In the genomic region with DNA sequence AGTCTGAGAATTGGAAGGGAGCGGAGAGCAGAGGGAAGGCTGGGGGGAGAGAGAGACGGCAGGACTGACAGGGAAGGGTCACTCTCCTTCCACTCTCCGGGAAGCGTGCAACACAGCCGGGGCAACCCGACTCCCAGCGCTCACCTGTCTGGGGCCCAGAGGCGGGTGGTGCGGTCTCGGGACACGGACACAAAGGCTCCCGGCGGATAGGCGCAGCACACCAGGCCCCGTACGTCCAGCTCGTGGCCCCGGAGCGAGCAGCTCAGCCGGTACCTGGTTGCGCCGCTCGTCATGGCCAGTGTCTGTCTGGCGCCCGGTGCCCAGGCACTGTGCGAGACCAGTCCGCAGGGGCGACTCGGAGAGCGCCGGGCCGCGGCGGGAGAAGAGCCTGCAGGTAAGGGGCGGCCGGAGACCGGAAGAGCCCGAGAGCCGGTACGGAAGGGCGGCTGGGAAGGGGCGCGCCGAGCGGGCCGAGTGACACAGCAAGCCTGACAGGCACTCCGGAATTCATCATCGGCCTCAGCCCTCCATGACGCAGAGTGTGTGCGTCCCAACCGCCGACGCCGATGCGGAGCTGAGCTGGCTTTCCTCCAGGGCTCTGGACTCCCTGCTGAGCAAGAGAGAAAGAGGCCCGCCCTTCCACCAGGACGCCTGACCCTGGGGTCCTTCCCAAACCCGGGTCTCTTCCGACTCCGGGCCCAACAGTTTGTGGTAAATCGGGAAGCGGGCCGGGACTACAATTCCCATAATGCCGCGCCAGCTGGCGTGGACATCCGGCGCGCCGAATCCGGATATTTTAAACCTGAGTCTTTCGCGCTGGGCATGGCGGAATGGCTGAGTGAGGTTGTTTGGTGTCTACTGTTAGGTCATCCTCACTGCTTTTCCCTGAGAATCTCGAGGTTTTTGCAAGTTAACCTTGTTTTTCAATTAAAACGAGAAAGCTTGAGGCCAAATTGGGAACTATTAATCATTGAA, we compare ENCODE assay signal across 8 cellular contexts. TPM values are rescaled to one million over a fixed set of nuclear protein-coding genes. Genes with fewer than 3 reads are reported as not detected.
DNase-seq lines count a peak whose midpoint lies in the region; ATAC-seq, FAIRE-seq and TF ChIP-seq lines count a peak whose summit lies in the region.

A gene (minus strand): TSS at position 490 of the 975 bp plus-strand sequence. CDS start 197 bp downstream, at position 293.

- intact Hi-C loops in right lobe of liver (cut with DNase I): loop anchor here in 1 of 2 donors (10.0 kb wide), 1 partner anchor 52 kb away; a partner anchor contains a TSS

- H3K4me1 ChIP-seq in right lobe of liver: peaks cover 0 to 15% (median 3%) of the 10 kb centered on the region in 4 donors

- peak within 1 kb of the TSS; percentile 99 for H3K4me3 ChIP-seq in BJ (ENCODE audit: low read depth, low read length)
- peak within 1 kb of the TSS; percentile 85 to 94 (median 93) for H3K4me3 ChIP-seq in right lobe of liver

- TF ChIP-seq CTCF in BJ (IDR thresholded peaks at IDR 0.05; ENCODE audit: insufficient read depth, low read depth, low read length) (no peak), right lobe of liver (IDR thresholded peaks at IDR 0.05) (peak in 2 of 4 donors; percentile 5 to 18)

- POLR2A ChIA-PET in BJ (lab: Charles Lee): interaction anchor here (0.9 to 1.8 kb wide), 2 partner anchors 9 to 55 kb away, joined by 3 to 7 read pairs; a partner anchor contains a TSS

- peak; percentile 78 for TF ChIP-seq POLR2A in right lobe of liver (IDR thresholded peaks at IDR 0.05)

- DNase-seq in BJ (ENCODE audit: low read depth) (peak; percentile 50), GM19239 (ENCODE audit: insufficient read length, low spot score) (peak; percentile 68), NCI-H524 treated with DMSO at 0.1 percent for 48 hours (lab: John Stamatoyannopoulos, UW) (peak; percentile 31), dermis microvascular lymphatic vessel endothelial cell (ENCODE audit: low read depth in 2 of 2) (peak; percentile 86 to 95), right lobe of liver (peak; percentile 92 to 95 (median 93))
- peak; percentile 83 to 86 for DNase-seq in activated CD4-positive, alpha-beta T cell treated with anti-CD3 and anti-CD28 coated beads, Interleukin-2, amount 50 U/mL, for 48 hours
- DNase-seq in stimulated activated CD4-positive, alpha-beta T cell treated with anti-CD3 and anti-CD28 coated beads, Interleukin-4, amount 100 ng/mL, for 4 hours: peak; percentile 80 to 82

- H3K36me3 ChIP-seq in BJ (ENCODE audit: control insufficient read depth, insufficient read depth, low read length) (no peaks in the 10 kb centered on the region), right lobe of liver (no peaks in the 10 kb centered on the region)

- CTCF ChIA-PET in BJ (lab: Yijun Ruan, JAX): no interaction called here

- WGBS in right lobe of liver (ENCODE audit: insufficient coverage, low coverage, low lambda C conversion rate, missing lambda C conversion rate): under 1% methylated on average over 17 of the region's 76 CpGs

- FAIRE-seq in GM19239 (lab: Jason Lieb, UNC): peak; percentile 89

- peak within 1 kb of the TSS; percentile 92 to 98 (median 97) for H3K27ac ChIP-seq in right lobe of liver

- no peaks in the 10 kb centered on the region for H3K9me3 ChIP-seq in right lobe of liver

- ATAC-seq in HG03457 (IDR thresholded peaks at IDR 0.05; ENCODE audit: unreplicated experiment) (peak; percentile 99), right lobe of liver (peak; percentile 98 to 99 (median 98))

- H3K27me3 ChIP-seq in BJ (ENCODE audit: control insufficient read depth, insufficient read depth, low read length) (no peaks in the 10 kb centered on the region), right lobe of liver (no peaks in the 10 kb centered on the region)

RNA-seq across cellular contexts. Expression of the gene that starts here (rescaled TPM):
- polyA plus RNA-seq in BJ (2011; rRNA removed): 7.4 and 11.1 TPM in 2 replicates
- polyA minus RNA-seq in BJ (2011; rRNA and poly(A)+ RNA removed): 11.3 and 15.4 TPM in 2 replicates
- total RNA-seq in dermis microvascular lymphatic vessel endothelial cell: 36.0 and 38.6 TPM in 2 replicates
- 10 to 100 TPM; 10.7 to 26.1 (median 16.8) TPM for total RNA-seq in right lobe of liver

Comparison
In these comparisons a context has a peak if more than half of its experiments do, and no peak if none do; other contexts are left out.
1. Peak in every context shown above with its lines: DNase-seq, ATAC-seq, H3K4me3 ChIP-seq and H3K27ac ChIP-seq.
2. DNase-seq: peak in every context shown above with its lines; median percentile 93 in right lobe of liver; 90 in dermis microvascular lymphatic vessel endothelial cell; 84 in activated CD4-positive, alpha-beta T cell treated with anti-CD3 and anti-CD28 coated beads, Interleukin-2, amount 50 U/mL, for 48 hours; 81 in stimulated activated CD4-positive, alpha-beta T cell treated with anti-CD3 and anti-CD28 coated beads, Interleukin-4, amount 100 ng/mL, for 4 hours; 68 in GM19239; 50 in BJ; 31 in NCI-H524 treated with DMSO at 0.1 percent for 48 hours.